Comparison of ENCODE assay signal across 8 cellular contexts in the genomic region with DNA sequence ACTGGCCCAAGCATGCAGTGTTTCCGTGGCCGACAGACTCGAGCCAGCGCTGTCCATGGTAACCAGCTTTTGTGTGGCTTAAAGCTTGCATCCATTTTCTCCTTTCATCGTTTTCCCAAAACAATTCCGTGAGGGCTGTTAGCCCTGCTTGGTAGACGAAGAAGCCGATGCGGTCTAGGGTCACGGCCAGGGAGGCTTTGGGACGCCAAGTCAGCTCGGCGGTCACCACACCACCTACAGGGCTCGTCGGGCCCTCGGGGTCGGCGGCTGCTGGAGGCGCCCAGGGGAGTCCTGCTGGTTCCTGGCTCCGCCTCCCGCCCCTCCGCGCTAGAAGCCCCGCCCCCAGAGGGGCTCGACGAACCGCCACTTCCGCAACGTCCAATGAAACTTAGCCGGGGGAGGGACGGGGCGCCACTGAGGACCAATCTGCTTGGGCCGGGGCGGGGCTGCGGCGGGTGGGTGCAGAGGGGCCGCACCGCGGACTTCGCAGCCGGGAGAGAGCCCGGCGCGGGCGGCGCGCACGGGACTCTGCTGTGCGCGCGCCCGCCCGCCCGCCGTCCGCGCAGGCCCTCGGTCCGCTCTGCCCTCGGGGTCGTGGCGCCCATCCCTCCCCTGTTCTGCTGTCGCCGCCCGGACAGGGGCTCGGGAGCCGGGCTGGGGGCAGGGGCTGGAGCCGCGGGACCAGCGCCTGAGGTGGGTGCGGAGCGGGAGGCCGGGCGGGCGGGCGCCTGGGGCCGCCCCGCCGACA. TPM values are rescaled to one million over a fixed set of nuclear protein-coding genes. Genes with fewer than 3 reads are reported as not detected.
DNase-seq lines count a peak whose midpoint lies in the region; ATAC-seq and TF ChIP-seq lines count a peak whose summit lies in the region.

A gene with protein sequence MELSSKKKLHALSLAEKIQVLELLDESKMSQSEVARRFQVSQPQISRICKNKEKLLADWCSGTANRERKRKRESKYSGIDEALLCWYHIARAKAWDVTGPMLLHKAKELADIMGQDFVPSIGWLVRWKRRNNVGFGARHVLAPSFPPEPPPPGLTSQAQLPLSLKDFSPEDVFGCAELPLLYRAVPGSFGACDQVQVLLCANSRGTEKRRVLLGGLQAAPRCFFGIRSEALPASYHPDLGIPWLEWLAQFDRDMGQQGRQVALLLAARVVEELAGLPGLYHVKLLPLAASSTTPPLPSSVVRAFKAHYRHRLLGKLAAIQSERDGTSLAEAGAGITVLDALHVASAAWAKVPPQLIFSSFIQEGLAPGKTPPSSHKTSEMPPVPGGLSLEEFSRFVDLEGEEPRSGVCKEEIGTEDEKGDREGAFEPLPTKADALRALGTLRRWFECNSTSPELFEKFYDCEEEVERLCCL (plus strand): TSS at position 487 of the 748 bp plus-strand sequence. CDS start 1,058 bp downstream, outside the sequence.

- H3K4me3 ChIP-seq in cardiac muscle cell (peak within 1 kb of the TSS; percentile 71), parathyroid adenoma (ENCODE audit: low read depth, low read length) (peak within 1 kb of the TSS; percentile 71), tibial artery (peak within 1 kb of the TSS; percentile 64 to 69)

- intact Hi-C loops in tibial artery (cut with DNase I; ENCODE audit: low total_unique reads): no loop called here

- H3K9ac ChIP-seq in parathyroid adenoma: no peak within 1 kb of the TSS

- peak; percentile 89 for ATAC-seq in HG02678 (IDR thresholded peaks at IDR 0.05; ENCODE audit: unreplicated experiment)
- ATAC-seq in activated naive CD8-positive, alpha-beta T cell treated with anti-CD3 and anti-CD28 coated beads, Interleukin-2, amount 10 ng/mL, durations not matched to agents 7 days and 5 days (ENCODE audit: low read depth): peak; percentile 97

- peak within 1 kb of the TSS; percentile 93 for H3K4me2 ChIP-seq in parathyroid adenoma (ENCODE audit: low read length)

- peak; percentile 82 for DNase-seq in NCI-H128 (lab: John Stamatoyannopoulos, UW; ENCODE audit: unreplicated experiment)
- peak; percentile 91 for DNase-seq in SKM-1 treated with dmso at 0.1 percent for 144 hours (lab: John Stamatoyannopoulos, UW; ENCODE audit: unreplicated experiment)
- DNase-seq in activated naive CD8-positive, alpha-beta T cell treated with anti-CD3 and anti-CD28 coated beads, Interleukin-2, amount 10 ng/mL, durations not matched to agents 7 days and 5 days: peak; percentile 97
- peak; percentile 97 to 98 for DNase-seq in cardiac muscle cell (ENCODE audit: low read depth in 1 of 2, low spot score in 1 of 2)
- peak; percentile 97 to 99 for DNase-seq in tibial artery

- H3K9me3 Mint-ChIP-seq in activated naive CD8-positive, alpha-beta T cell treated with anti-CD3 and anti-CD28 coated beads, Interleukin-2, amount 10 ng/mL, durations not matched to agents 7 days and 5 days: no peaks in the 10 kb centered on the region

- peak within 1 kb of the TSS; percentile 72 for H2AFZ ChIP-seq in parathyroid adenoma

- TF ChIP-seq POLR2A in GM10847 (IDR thresholded peaks at IDR 0.05; ENCODE audit: extremely low read depth, insufficient read length): peak; percentile 40

- H3K4me1 ChIP-seq in cardiac muscle cell (ENCODE audit: low read depth): peaks cover 11% of the 10 kb centered on the region
- H3K4me1 ChIP-seq in parathyroid adenoma: no peaks in the 10 kb centered on the region
- H3K4me1 ChIP-seq in tibial artery: peaks cover 0 to 27% (median 21%) of the 10 kb centered on the region in 4 donors

- H3K27me3 Mint-ChIP-seq in activated naive CD8-positive, alpha-beta T cell treated with anti-CD3 and anti-CD28 coated beads, Interleukin-2, amount 10 ng/mL, durations not matched to agents 7 days and 5 days: no peaks in the 10 kb centered on the region

- no peaks in the 10 kb centered on the region for H3K79me2 ChIP-seq in parathyroid adenoma

- H3K36me3 Mint-ChIP-seq in activated naive CD8-positive, alpha-beta T cell treated with anti-CD3 and anti-CD28 coated beads, Interleukin-2, amount 10 ng/mL, durations not matched to agents 7 days and 5 days: peaks cover 7% of the 10 kb centered on the region

- peaks cover 25% of the 10 kb centered on the region for H3K36me3 ChIP-seq in cardiac muscle cell
- no peaks in the 10 kb centered on the region for H3K36me3 ChIP-seq in parathyroid adenoma (ENCODE audit: control insufficient read depth, insufficient read depth, low read length)
- H3K36me3 ChIP-seq in tibial artery: peaks cover 26 to 33% (median 26%) of the 10 kb centered on the region in 3 donors

- H3K4me1 Mint-ChIP-seq in activated naive CD8-positive, alpha-beta T cell treated with anti-CD3 and anti-CD28 coated beads, Interleukin-2, amount 10 ng/mL, durations not matched to agents 7 days and 5 days: peaks cover 14% of the 10 kb centered on the region

- H3K27me3 ChIP-seq in cardiac muscle cell (peaks cover 19% of the 10 kb centered on the region), parathyroid adenoma (ENCODE audit: control insufficient read depth, insufficient read depth, low read length) (no peaks in the 10 kb centered on the region), tibial artery (peaks cover 0 to 14% of the 10 kb centered on the region in 2 donors)

- H3K27ac ChIP-seq in cardiac muscle cell (peak within 1 kb of the TSS; percentile 33), parathyroid adenoma (peak within 1 kb of the TSS; percentile 69), tibial artery (peak within 1 kb of the TSS; percentile 28 to 59)

- no peaks in the 10 kb centered on the region for H3K9me3 ChIP-seq in cardiac muscle cell (ENCODE audit: low read depth)
- no peaks in the 10 kb centered on the region for H3K9me3 ChIP-seq in parathyroid adenoma (ENCODE audit: control insufficient read depth, low read length)
- no peaks in the 10 kb centered on the region for H3K9me3 ChIP-seq in tibial artery

- H3K27ac Mint-ChIP-seq in activated naive CD8-positive, alpha-beta T cell treated with anti-CD3 and anti-CD28 coated beads, Interleukin-2, amount 10 ng/mL, durations not matched to agents 7 days and 5 days: peak within 1 kb of the TSS; percentile 91

- peak within 1 kb of the TSS; percentile 93 for H3K4me3 Mint-ChIP-seq in activated naive CD8-positive, alpha-beta T cell treated with anti-CD3 and anti-CD28 coated beads, Interleukin-2, amount 10 ng/mL, durations not matched to agents 7 days and 5 days

- TF ChIP-seq CTCF in cardiac muscle cell (IDR thresholded peaks at IDR 0.05; ENCODE audit: low read depth, low read length): no peak
- no peak for TF ChIP-seq CTCF in parathyroid adenoma (IDR thresholded peaks at IDR 0.05)
- TF ChIP-seq CTCF in tibial artery (IDR thresholded peaks at IDR 0.05): peak in 1 of 2 experiments; percentile 9

- POLR2A ChIA-PET in activated naive CD8-positive, alpha-beta T cell treated with anti-CD3 and anti-CD28 coated beads, Interleukin-2, amount 10 ng/mL, durations not matched to agents 7 days and 5 days (lab: Charles Lee): interaction anchor here (0.7 to 1.1 kb wide), 2 partner anchors 21 to 212 kb away, joined by 3 to 4 read pairs; a partner anchor contains a TSS

RNA-seq across cellular contexts. Expression of the gene that starts here (rescaled TPM):
- total RNA-seq in activated naive CD8-positive, alpha-beta T cell treated with anti-CD3 and anti-CD28 coated beads, Interleukin-2, amount 10 ng/mL, durations not matched to agents 7 days and 5 days: 1 to 10 TPM in 1 of 2 experiments, under 1 TPM in 1; 0.97 to 1.2 TPM
- total RNA-seq in cardiac muscle cell: 1.7 and 2.9 TPM in 2 replicates
- polyA plus RNA-seq in cardiac muscle cell: 0.88 and 1.2 TPM in 2 replicates

Comparison
In these comparisons a context has a peak if more than half of its experiments do, and no peak if none do; other contexts are left out.
1. Peak in every context shown above with its lines: DNase-seq, ATAC-seq, H3K4me3 ChIP-seq and H3K27ac ChIP-seq.